ENCODE assay signal across 13 cellular contexts in genomic region chr11:122207505-122207904, GRCh38.
DNase-seq lines count a peak whose midpoint lies in the region; ATAC-seq, FAIRE-seq and TF ChIP-seq lines count a peak whose summit lies in the region.
"Had no signal": no experiment of that assay in that cellular context is flagged by ENCODE, and none has a peak within 500 bp of the region (broad histone marks: within the 10 kb centered on the region; RNA-seq: fewer than 3 reads in every experiment).

No MANE protein-coding gene starts in this region.

- TF ChIP-seq CTCF in chondrocyte (IDR thresholded peaks at IDR 0.05) (no peak), HepG2 (CRISPR knock-in tag; IDR thresholded peaks at IDR 0.05) (no peak), thyroid gland (IDR thresholded peaks at IDR 0.05) (no peak)

- H4K20me1 ChIP-seq in HepG2 (ENCODE audit: insufficient read depth, low read length), result no peaks in the 10 kb centered on the region

- WGBS in HepG2 (ENCODE audit: low lambda C conversion rate), result 8% methylated on average over 8 of the region's 8 CpGs
- 5 to 25% methylated on average over 8 of the region's 8 CpGs for WGBS in thyroid gland, 2 donors

- H3K27ac ChIP-seq in HepG2 (ENCODE audit: extremely low read length, insufficient read depth, low read length) (no peak overlapping the region), thyroid gland (peak overlapping the region; percentile 81 to 93 (median 88)), SJCRH30 (no peak overlapping the region)

- TF ChIP-seq RAD21 in HepG2 (CRISPR knock-in tag; IDR thresholded peaks at IDR 0.05), result no peak

- BruUV-seq in HepG2 (replicated peaks; lab: Mats Ljungman, UMichigan), result no TSS peak

- H3K4me1 Mint-ChIP-seq in chondrocyte (ENCODE audit: low read depth), result peaks cover 80% of the 10 kb centered on the region

- no peak for TF ChIP-seq POLR2A in HepG2 (IDR thresholded peaks at IDR 0.05; ENCODE audit: insufficient read depth in 1 of 2, low read depth in 2 of 2, low read length in 2 of 2)
- peak in 1 of 2 donors; percentile 52 for TF ChIP-seq POLR2A in thyroid gland (IDR thresholded peaks at IDR 0.05)

- no peak overlapping the region for H2AFZ ChIP-seq in HepG2 (ENCODE audit: low read length)

- CTCF ChIA-PET in HepG2 (lab: Yijun Ruan, JAX; ENCODE audit: low intra/inter-chr PET ratio, low total read pairs), result no interaction called here

- H3K27ac Mint-ChIP-seq in chondrocyte (ENCODE audit: unreplicated experiment), result peak overlapping the region; percentile 90
- H3K27ac Mint-ChIP-seq: activated CD4-positive, alpha-beta memory T cell treated with anti-CD3 and anti-CD28 coated beads for 36 hours; activated naive CD8-positive, alpha-beta T cell; IgD-negative memory B cell had no signal

- H3K36me3 Mint-ChIP-seq in chondrocyte (ENCODE audit: low read depth), result no peaks in the 10 kb centered on the region
- H3K36me3 Mint-ChIP-seq: activated CD4-positive, alpha-beta memory T cell treated with anti-CD3 and anti-CD28 coated beads for 36 hours; activated naive CD8-positive, alpha-beta T cell; IgD-negative memory B cell had no signal

- POLR2A ChIA-PET in HepG2 (lab: Yijun Ruan, JAX), result no interaction called here

- H3K9ac ChIP-seq in HepG2 (ENCODE audit: insufficient read depth, low read depth, low read length), result no peak overlapping the region

- TF ChIP-seq EP300 in HepG2 (IDR thresholded peaks at IDR 0.05; ENCODE audit: low read depth in 2 of 2, low read length in 2 of 2) (no peak), HepG2 (CRISPR knock-in tag; IDR thresholded peaks at IDR 0.05; ENCODE audit: borderline replicate concordance) (no peak)

- FAIRE-seq in HepG2 (lab: Jason Lieb, UNC), result no peak

- peak overlapping the region; percentile 21 for H3K4me2 ChIP-seq in HepG2 (ENCODE audit: low read depth, low read length)

- H3K36me3 ChIP-seq in HepG2 (replicated peaks in 1 of 2; ENCODE audit: control insufficient read depth in 1 of 2, insufficient read depth in 2 of 2, low read length in 2 of 2) (no peaks in the 10 kb centered on the region), thyroid gland (no peaks in the 10 kb centered on the region), SJCRH30 (no peaks in the 10 kb centered on the region)

- no peak overlapping the region for H3K4me3 ChIP-seq in HepG2 (replicated peaks in 1 of 3; ENCODE audit: insufficient read depth in 1 of 3, low read depth in 2 of 3, low read length in 3 of 3)
- H3K4me3 ChIP-seq in thyroid gland (replicated peaks in 1 of 3), result peak overlapping the region in 1 of 3 donors; percentile 1
- no peak overlapping the region for H3K4me3 ChIP-seq in SJCRH30

- peak overlapping the region; percentile 56 for H3K4me3 Mint-ChIP-seq in chondrocyte (ENCODE audit: unreplicated experiment)
- H3K4me3 Mint-ChIP-seq: activated CD4-positive, alpha-beta memory T cell treated with anti-CD3 and anti-CD28 coated beads for 36 hours; activated naive CD8-positive, alpha-beta T cell; IgD-negative memory B cell had no signal

- H3K4me1 ChIP-seq in HepG2 (ENCODE audit: insufficient read depth, low read length) (peaks cover 24% of the 10 kb centered on the region), thyroid gland (peaks cover 50 to 63% of the 10 kb centered on the region in 2 donors), SJCRH30 (peaks cover 17% of the 10 kb centered on the region)

- intact Hi-C loops in HepG2 (cut with micrococcal nuclease; ENCODE audit: unreplicated experiment) (no loop called here), thyroid gland (cut with DNase I) (loop anchor here (5.0 kb wide), 2 partner anchors 105 to 550 kb away; no protein-coding TSS in a partner anchor)

- no peaks in the 10 kb centered on the region for H3K79me2 ChIP-seq in HepG2 (ENCODE audit: insufficient read depth, low read length)

- in situ Hi-C loops in HepG2 (cut with HindIII; ENCODE audit: extremely low pct_ligation_motif_present, low pct_unique_long_range_greater_than_20kb), result loop anchor here (5.0 kb wide), 1 partner anchor 555 kb away; no protein-coding TSS in a partner anchor

- no peaks in the 10 kb centered on the region for H3K27me3 Mint-ChIP-seq in chondrocyte (ENCODE audit: low read depth)

- ATAC-seq in HepG2 (no peak), esophagus mucosa (no peak), GM19395 (IDR thresholded peaks at IDR 0.05; ENCODE audit: unreplicated experiment) (no peak)

- no peaks in the 10 kb centered on the region for H3K9me3 ChIP-seq in HepG2 (ENCODE audit: low read length)
- H3K9me3 ChIP-seq in thyroid gland, result no peaks in the 10 kb centered on the region
- no peaks in the 10 kb centered on the region for H3K9me3 ChIP-seq in SJCRH30 (replicated peaks)

- DNase-seq in NCI-H1092 treated with DMSO at 0.1 percent for 48 hours (lab: John Stamatoyannopoulos, UW) (peak; percentile 32), chondrocyte (ENCODE audit: low spot score) (no peak), HepG2 (ENCODE audit: low spot score) (no peak), thyroid gland (peak; percentile 72 to 74), SJCRH30 (no peak), HK-2 (ENCODE audit: unreplicated experiment) (no peak)
- DNase-seq: activated CD4-positive, alpha-beta memory T cell treated with anti-CD3 and anti-CD28 coated beads for 36 hours; DMS 273 treated with DMSO at 0.1 percent for 48 hours; stimulated activated naive CD4-positive, alpha-beta T cell treated with Interleukin-2 at 50 U/mL for 16 hours had no signal

- no peaks in the 10 kb centered on the region for H3K9me3 Mint-ChIP-seq in chondrocyte (ENCODE audit: low read depth)
- H3K9me3 Mint-ChIP-seq: activated CD4-positive, alpha-beta memory T cell treated with anti-CD3 and anti-CD28 coated beads for 36 hours had no signal

- peaks cover 1 to 8% of the 10 kb centered on the region in 2 experiments; a peak in 1 of 5 replicates for H3K27me3 ChIP-seq in HepG2 (ENCODE audit: control insufficient read depth in 1 of 2, insufficient read depth in 2 of 2, low read length in 2 of 2)
- H3K27me3 ChIP-seq in thyroid gland, result no peaks in the 10 kb centered on the region
- no peaks in the 10 kb centered on the region for H3K27me3 ChIP-seq in SJCRH30

TF ChIP-seq in HepG2, 621 proteins besides CTCF, POLR2A, EP300 and RAD21:
- peak; percentile 87 for TF ChIP-seq MAFF (IDR thresholded peaks at IDR 0.05; ENCODE audit: low read depth, low read length)
- peak; percentile 83 to 88 for TF ChIP-seq MAFK (conservative IDR thresholded peaks at IDR 0.05 in 1 of 2, IDR thresholded peaks at IDR 0.05 in 1 of 2; ENCODE audit: low read length in 2 of 2)
- no peak for TF ChIP-seq ZNF329 (CRISPR knock-in tag; IDR thresholded peaks at IDR 0.05; ENCODE audit: low read depth)

Comparison
In these comparisons a context has a peak if more than half of its experiments do, and no peak if none do; other contexts are left out.
1. DNase-seq: peak in NCI-H1092 treated with DMSO at 0.1 percent for 48 hours (single experiment) and thyroid gland (2 of 2); none in chondrocyte (single experiment), HepG2 (single experiment), SJCRH30 (0 of 2) and HK-2 (single experiment).
2. H3K27ac ChIP-seq: peak in thyroid gland (3 of 3); none in HepG2 (single experiment) and SJCRH30 (single experiment).